Comparison of ENCODE assay signal across 16 cellular contexts in the genomic region with DNA sequence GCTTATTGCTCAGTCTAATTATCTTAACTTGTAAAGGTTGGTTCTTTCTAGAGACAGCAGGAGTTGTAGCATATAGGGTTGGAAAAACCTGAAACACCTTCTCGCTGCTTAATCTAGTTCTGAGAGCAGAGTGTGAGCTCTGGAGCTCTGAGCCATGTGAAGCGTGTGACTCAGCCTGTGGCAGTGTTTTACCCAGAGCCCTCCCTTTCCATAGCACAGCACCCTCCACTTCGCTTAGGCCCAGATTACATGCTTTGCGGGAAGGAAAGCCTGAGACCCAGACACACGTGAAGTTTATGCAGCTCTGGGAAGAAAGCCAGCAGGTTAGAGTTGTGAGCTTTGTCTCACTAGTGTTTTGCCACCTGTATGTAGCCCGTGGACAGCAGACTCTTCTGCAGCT.
DNase-seq lines count a peak whose midpoint lies in the region; ATAC-seq, FAIRE-seq and TF ChIP-seq lines count a peak whose summit lies in the region.
"Had no signal": no experiment of that assay in that cellular context is flagged by ENCODE, and none has a peak within 500 bp of the region (broad histone marks: within the 10 kb centered on the region; RNA-seq: fewer than 3 reads in every experiment).

No MANE protein-coding gene starts in this region.

- H3K9me3 ChIP-seq in right cardiac atrium (ENCODE audit: control insufficient read depth, low read length), result no peaks in the 10 kb centered on the region
- no peaks in the 10 kb centered on the region for H3K9me3 ChIP-seq in astrocyte (ENCODE audit: insufficient read depth, low read depth, low read length)
- no peaks in the 10 kb centered on the region for H3K9me3 ChIP-seq in naive thymus-derived CD4-positive, alpha-beta T cell (ENCODE audit: control insufficient read depth in 2 of 3, low read length in 3 of 3)
- H3K9me3 ChIP-seq: prostate gland, testis had no signal

- no peak overlapping the region for H3K9ac ChIP-seq in astrocyte (ENCODE audit: low read length)

- H3K27ac Mint-ChIP-seq in astrocyte (ENCODE audit: unreplicated experiment), result no peak overlapping the region
- H3K27ac Mint-ChIP-seq in naive thymus-derived CD4-positive, alpha-beta T cell, result peak overlapping the region in 7 of 9 donors; percentile 22 to 75 (median 38)

- no peaks in the 10 kb centered on the region for H4K20me1 ChIP-seq in astrocyte (ENCODE audit: insufficient read depth, low read length)

- H3K36me3 Mint-ChIP-seq in astrocyte (ENCODE audit: low read depth, unreplicated experiment), result peaks cover 3% of the 10 kb centered on the region
- H3K36me3 Mint-ChIP-seq in naive thymus-derived CD4-positive, alpha-beta T cell, result peaks cover 0 to 26% (median 11%) of the 10 kb centered on the region in 5 donors

- intact Hi-C loops in right cardiac atrium (cut with DNase I), result loop anchor here in 1 of 4 donors (10.0 kb wide), 1 partner anchor 104 kb away; no protein-coding TSS in a partner anchor
- intact Hi-C loops in Right ventricle myocardium superior (cut with DNase I), result no loop called here
- intact Hi-C loops in naive thymus-derived CD4-positive, alpha-beta T cell (cut with micrococcal nuclease), result loop anchor here (2.0 to 5.0 kb wide), 3 partner anchors 37 to 1882 kb away; a partner anchor contains a TSS

- H3K4me3 ChIP-seq in right cardiac atrium (ENCODE audit: low read length) (no peak overlapping the region), astrocyte (ENCODE audit: insufficient read depth, low read depth, low read length) (no peak overlapping the region)
- H3K4me3 ChIP-seq in naive thymus-derived CD4-positive, alpha-beta T cell (ENCODE audit: low read length), result no peak overlapping the region
- H3K4me3 ChIP-seq: cardiac muscle cell, PC-9, prostate gland, testis had no signal

- peaks cover 5% of the 10 kb centered on the region for H3K79me2 ChIP-seq in astrocyte (ENCODE audit: insufficient read depth, low read length)

- DNase-seq in right cardiac atrium, result no peak
- no peak for DNase-seq in Right ventricle myocardium superior
- DNase-seq in astrocyte (ENCODE audit: low read depth), result peak; percentile 40
- DNase-seq in naive thymus-derived CD4-positive, alpha-beta T cell, result no peak
- no peak for DNase-seq in NCI-H748 (lab: John Stamatoyannopoulos, UW; ENCODE audit: unreplicated experiment)
- DNase-seq in MV-4-11 (lab: John Stamatoyannopoulos, UW), result no peak
- no peak for DNase-seq in NCI-H2029 treated with DMSO at 0.1 percent for 48 hours (lab: John Stamatoyannopoulos, UW)
- DNase-seq: activated effector memory CD4-positive, alpha-beta T cell treated with Interleukin-2 at 50 U/mL for 16 hours; KBM-7; kidney; NCI-H1417 treated with DMSO at 0.1 percent for 48 hours; PC-9; testis had no signal

- no peaks in the 10 kb centered on the region for H3K9me3 Mint-ChIP-seq in astrocyte (ENCODE audit: unreplicated experiment)
- H3K9me3 Mint-ChIP-seq in naive thymus-derived CD4-positive, alpha-beta T cell, result no peaks in the 10 kb centered on the region

- no peaks in the 10 kb centered on the region for H3K27me3 ChIP-seq in right cardiac atrium (ENCODE audit: control insufficient read depth, insufficient read depth)
- H3K27me3 ChIP-seq in astrocyte (ENCODE audit: insufficient read depth, low read length), result no peaks in the 10 kb centered on the region
- H3K27me3 ChIP-seq in naive thymus-derived CD4-positive, alpha-beta T cell (ENCODE audit: control insufficient read depth in 2 of 2, insufficient read depth in 2 of 2, low read length in 2 of 2), result no peaks in the 10 kb centered on the region
- H3K27me3 ChIP-seq: cardiac muscle cell, testis had no signal

- peaks cover 18% of the 10 kb centered on the region for H3K4me1 Mint-ChIP-seq in astrocyte (ENCODE audit: low read depth, unreplicated experiment)
- peaks cover 23 to 58% (median 49%) of the 10 kb centered on the region in 7 donors for H3K4me1 Mint-ChIP-seq in naive thymus-derived CD4-positive, alpha-beta T cell

- ATAC-seq in right cardiac atrium (peak; percentile 36 to 55), Right ventricle myocardium superior (ENCODE audit: poor library complexity) (no peak)
- ATAC-seq in naive thymus-derived CD4-positive, alpha-beta T cell, result no peak

- no peak overlapping the region for H3K4me3 Mint-ChIP-seq in astrocyte (ENCODE audit: unreplicated experiment)
- H3K4me3 Mint-ChIP-seq in naive thymus-derived CD4-positive, alpha-beta T cell, result no peak overlapping the region

- FAIRE-seq in astrocyte (lab: Jason Lieb, UNC), result no peak
- FAIRE-seq: kidney had no signal

- no peaks in the 10 kb centered on the region for H3K36me3 ChIP-seq in astrocyte (ENCODE audit: insufficient read depth, low read length)
- peaks cover 4 to 27% (median 6%) of the 10 kb centered on the region in 3 experiments for H3K36me3 ChIP-seq in naive thymus-derived CD4-positive, alpha-beta T cell (ENCODE audit: control insufficient read depth in 2 of 3, insufficient read depth in 3 of 3, low read length in 3 of 3)
- H3K36me3 ChIP-seq: cardiac muscle cell, prostate gland had no signal

- POLR2A ChIA-PET in naive thymus-derived CD4-positive, alpha-beta T cell (lab: Charles Lee), result interaction anchor here (1.2 kb wide), 1 partner anchor 109 kb away, joined by 4 read pairs; no protein-coding TSS in a partner anchor

- H3K27ac ChIP-seq in right cardiac atrium (ENCODE audit: low read length), result no peak overlapping the region
- H3K27ac ChIP-seq in astrocyte (ENCODE audit: low read depth, low read length), result no peak overlapping the region
- H3K27ac ChIP-seq in naive thymus-derived CD4-positive, alpha-beta T cell (ENCODE audit: low read depth, low read length), result no peak overlapping the region
- H3K27ac ChIP-seq: C4-2B, cardiac muscle cell, PC-9, prostate gland, testis had no signal

- TF ChIP-seq CTCF in astrocyte (IDR thresholded peaks at IDR 0.05; ENCODE audit: insufficient read depth, low read depth, low read length), result no peak

- H2AFZ ChIP-seq in astrocyte (ENCODE audit: low read depth, low read length), result no peak overlapping the region
- H2AFZ ChIP-seq: PC-9 had no signal

- CTCF ChIA-PET in naive thymus-derived CD4-positive, alpha-beta T cell (lab: Charles Lee), result interaction anchor here (0.8 to 3.6 kb wide), 5 partner anchors 31 to 107 kb away, joined by 3 to 23 read pairs (median 5); no protein-coding TSS in a partner anchor

- WGBS in right cardiac atrium, result 77% methylated on average over 6 of the region's 6 CpGs

- H3K4me2 ChIP-seq in astrocyte (ENCODE audit: low read length), result no peak overlapping the region
- H3K4me2 ChIP-seq: PC-9 had no signal

- H3K27me3 Mint-ChIP-seq in astrocyte (ENCODE audit: low read depth, unreplicated experiment), result no peaks in the 10 kb centered on the region
- no peaks in the 10 kb centered on the region for H3K27me3 Mint-ChIP-seq in naive thymus-derived CD4-positive, alpha-beta T cell

- H3K4me1 ChIP-seq in right cardiac atrium (ENCODE audit: control insufficient read depth, insufficient read depth, low read length) (peaks cover 2% of the 10 kb centered on the region), astrocyte (ENCODE audit: insufficient read depth, low read length) (peaks cover 3% of the 10 kb centered on the region)
- peaks cover 20 to 38% of the 10 kb centered on the region in 2 donors for H3K4me1 ChIP-seq in naive thymus-derived CD4-positive, alpha-beta T cell (ENCODE audit: control insufficient read depth in 2 of 2, insufficient read depth in 2 of 2, low read length in 2 of 2)
- H3K4me1 ChIP-seq: prostate gland had no signal

Comparison
In these comparisons a context has a peak if more than half of its experiments do, and no peak if none do; other contexts are left out.
1. ATAC-seq: peak in right cardiac atrium (2 of 2); none in Right ventricle myocardium superior (single experiment) and naive thymus-derived CD4-positive, alpha-beta T cell (single experiment).